Comparison of ENCODE assay signal across 9 cellular contexts in the genomic region with DNA sequence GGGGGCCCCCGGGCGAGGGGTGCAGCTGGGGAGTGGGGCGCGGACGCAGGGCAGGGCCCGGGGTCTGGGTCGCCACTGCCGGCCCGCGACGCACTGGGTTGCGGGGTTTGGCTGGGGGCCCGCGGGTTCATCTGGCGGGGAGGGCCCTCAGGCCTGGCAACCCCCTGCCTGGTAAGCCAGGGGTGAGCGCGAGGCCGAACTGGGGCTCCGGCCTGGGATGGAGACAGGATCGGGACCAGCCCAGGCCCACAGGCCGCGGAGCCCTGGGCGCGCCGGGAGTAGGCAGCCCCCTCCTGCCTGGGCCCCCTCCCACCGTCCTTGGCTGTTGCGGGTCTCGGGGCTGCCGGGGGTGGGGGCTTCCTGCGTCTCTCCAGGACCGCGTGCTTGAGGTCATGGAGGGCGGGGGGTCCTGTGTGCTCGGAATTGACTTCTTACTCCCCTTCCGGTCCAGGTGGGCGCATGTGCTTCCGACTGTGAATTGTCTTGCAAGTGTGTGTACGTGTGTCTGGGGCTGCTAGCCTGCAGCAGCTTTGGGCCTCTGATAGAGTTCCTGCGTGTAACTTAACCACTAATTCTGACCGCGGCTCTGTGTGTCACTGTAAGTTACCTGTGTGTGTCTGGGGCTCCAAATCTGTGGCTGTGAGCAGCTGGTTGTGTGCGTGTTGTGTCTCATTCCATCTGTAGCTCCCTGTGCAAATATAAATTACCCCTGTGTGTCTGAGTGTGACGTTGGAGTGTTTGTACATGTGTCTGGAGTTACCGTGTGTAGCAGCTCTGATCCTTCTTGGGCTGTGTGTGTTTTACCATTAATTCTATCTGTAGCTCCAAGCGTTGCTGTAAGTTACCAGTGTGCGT. TPM values are rescaled to one million over a fixed set of nuclear protein-coding genes. Genes with fewer than 3 reads are reported as not detected.
DNase-seq lines count a peak whose midpoint lies in the region; ATAC-seq and TF ChIP-seq lines count a peak whose summit lies in the region.
"Had no signal": no experiment of that assay in that cellular context is flagged by ENCODE, and none has a peak within 500 bp of the region (broad histone marks: within the 10 kb centered on the region; RNA-seq: fewer than 3 reads in every experiment).

No MANE protein-coding gene starts in this region.

- TF ChIP-seq RAD21 in Ishikawa (IDR thresholded peaks at IDR 0.05; ENCODE audit: low read depth), result no peak

- no peaks in the 10 kb centered on the region for H3K27me3 ChIP-seq in body of pancreas

- peak; percentile 39 to 78 (median 77) for TF ChIP-seq POLR2A in body of pancreas (IDR thresholded peaks at IDR 0.05)

- no peaks in the 10 kb centered on the region for H3K9me3 ChIP-seq in body of pancreas

- peaks cover 60% of the 10 kb centered on the region for H3K4me1 ChIP-seq in body of pancreas

- intact Hi-C loops in body of pancreas (cut with DNase I), result no loop called here

- 5 to 21% methylated on average over 12 to 42 of the region's 46 CpGs for WGBS in body of pancreas, 2 donors

- TF ChIP-seq EP300 in Ishikawa (IDR thresholded peaks at IDR 0.05; ENCODE audit: borderline replicate concordance), result no peak

- DNase-seq in GM12864 (ENCODE audit: low read depth) (no peak), T-helper 2 cell (peak in 4 of 5 experiments; percentile 37 to 89 (median 56)), body of pancreas (peak; percentile 41 to 67 (median 63)), iris pigment epithelial cell (ENCODE audit: low read depth) (peak; percentile 57), SKM-1 (lab: John Stamatoyannopoulos, UW; ENCODE audit: unreplicated experiment) (no peak)
- peak; percentile 49 to 55 for DNase-seq in stimulated activated CD4-positive, alpha-beta T cell treated with anti-CD3 and anti-CD28 coated beads, Interleukin-15, amount 100 ng/mL, for 48 hours (ENCODE audit: low read depth in 2 of 2)

- H3K27ac ChIP-seq in body of pancreas, result peak overlapping the region; percentile 92 to 97 (median 96)

- ATAC-seq in body of pancreas, result peak; percentile 9
- ATAC-seq in HG03108 (IDR thresholded peaks at IDR 0.05; ENCODE audit: unreplicated experiment), result no peak

- TF ChIP-seq CTCF in GM12864 (IDR thresholded peaks at IDR 0.05; ENCODE audit: low read depth, low read length, missing control alignments), result no peak
- TF ChIP-seq CTCF in body of pancreas (IDR thresholded peaks at IDR 0.05), result no peak

- H3K4me3 ChIP-seq in GM12864 (ENCODE audit: low read depth, low read length) (peak overlapping the region; percentile 66), body of pancreas (peak overlapping the region; percentile 26 to 66)

- no peaks in the 10 kb centered on the region for H3K36me3 ChIP-seq in body of pancreas (replicated peaks in 1 of 2; ENCODE audit: insufficient read depth in 1 of 2, low read depth in 2 of 2)

TF ChIP-seq in Ishikawa, 13 proteins besides CTCF, POLR2A, EP300 and RAD21:
- peak; percentile 43; the same call in 1 of the 2 replicates for TF ChIP-seq ZBTB7A (IDR thresholded peaks at IDR 0.05; ENCODE audit: low read depth)
- TF ChIP-seq EGR1 (IDR thresholded peaks at IDR 0.05), result no peak
- TF ChIP-seq MAX (IDR thresholded peaks at IDR 0.05), result 0 out of 2 replicates have a peak, but pooled peaks have one; percentile 24
- TF ChIP-seq, protein P1, sequence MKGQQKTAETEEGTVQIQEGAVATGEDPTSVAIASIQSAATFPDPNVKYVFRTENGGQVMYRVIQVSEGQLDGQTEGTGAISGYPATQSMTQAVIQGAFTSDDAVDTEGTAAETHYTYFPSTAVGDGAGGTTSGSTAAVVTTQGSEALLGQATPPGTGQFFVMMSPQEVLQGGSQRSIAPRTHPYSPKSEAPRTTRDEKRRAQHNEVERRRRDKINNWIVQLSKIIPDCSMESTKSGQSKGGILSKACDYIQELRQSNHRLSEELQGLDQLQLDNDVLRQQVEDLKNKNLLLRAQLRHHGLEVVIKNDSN (IDR thresholded peaks at IDR 0.05), result no peak
- TF ChIP-seq TAF1 (IDR thresholded peaks at IDR 0.05; ENCODE audit: low read depth), result 0 out of 2 replicates have a peak, but pooled peaks have one; percentile 21
- no peak for TF ChIP-seq TEAD4 (IDR thresholded peaks at IDR 0.05)
- no peak for TF ChIP-seq CREB1 (IDR thresholded peaks at IDR 0.05; ENCODE audit: low read depth)
- TF ChIP-seq YY1 (IDR thresholded peaks at IDR 0.05; ENCODE audit: low read depth), result no peak
- no peak for TF ChIP-seq TCF12 (IDR thresholded peaks at IDR 0.05; ENCODE audit: low read depth)
- TF ChIP-seq, protein P2, sequence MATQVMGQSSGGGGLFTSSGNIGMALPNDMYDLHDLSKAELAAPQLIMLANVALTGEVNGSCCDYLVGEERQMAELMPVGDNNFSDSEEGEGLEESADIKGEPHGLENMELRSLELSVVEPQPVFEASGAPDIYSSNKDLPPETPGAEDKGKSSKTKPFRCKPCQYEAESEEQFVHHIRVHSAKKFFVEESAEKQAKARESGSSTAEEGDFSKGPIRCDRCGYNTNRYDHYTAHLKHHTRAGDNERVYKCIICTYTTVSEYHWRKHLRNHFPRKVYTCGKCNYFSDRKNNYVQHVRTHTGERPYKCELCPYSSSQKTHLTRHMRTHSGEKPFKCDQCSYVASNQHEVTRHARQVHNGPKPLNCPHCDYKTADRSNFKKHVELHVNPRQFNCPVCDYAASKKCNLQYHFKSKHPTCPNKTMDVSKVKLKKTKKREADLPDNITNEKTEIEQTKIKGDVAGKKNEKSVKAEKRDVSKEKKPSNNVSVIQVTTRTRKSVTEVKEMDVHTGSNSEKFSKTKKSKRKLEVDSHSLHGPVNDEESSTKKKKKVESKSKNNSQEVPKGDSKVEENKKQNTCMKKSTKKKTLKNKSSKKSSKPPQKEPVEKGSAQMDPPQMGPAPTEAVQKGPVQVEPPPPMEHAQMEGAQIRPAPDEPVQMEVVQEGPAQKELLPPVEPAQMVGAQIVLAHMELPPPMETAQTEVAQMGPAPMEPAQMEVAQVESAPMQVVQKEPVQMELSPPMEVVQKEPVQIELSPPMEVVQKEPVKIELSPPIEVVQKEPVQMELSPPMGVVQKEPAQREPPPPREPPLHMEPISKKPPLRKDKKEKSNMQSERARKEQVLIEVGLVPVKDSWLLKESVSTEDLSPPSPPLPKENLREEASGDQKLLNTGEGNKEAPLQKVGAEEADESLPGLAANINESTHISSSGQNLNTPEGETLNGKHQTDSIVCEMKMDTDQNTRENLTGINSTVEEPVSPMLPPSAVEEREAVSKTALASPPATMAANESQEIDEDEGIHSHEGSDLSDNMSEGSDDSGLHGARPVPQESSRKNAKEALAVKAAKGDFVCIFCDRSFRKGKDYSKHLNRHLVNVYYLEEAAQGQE (IDR thresholded peaks at IDR 0.05; ENCODE audit: low read depth), result no peak
TF ChIP-seq in Ishikawa: peak in this region for 3.

RNA-seq across cellular contexts. Expression of gene GRAMD1A, which starts 0.8 kb away (rescaled TPM):
- total RNA-seq in body of pancreas, result 10 to 100 TPM; 90.8 to 94.9 TPM

RNA-seq across cellular contexts. Expression of gene SCN1B, which starts 29.4 kb away (rescaled TPM):
- 10 to 100 TPM in 1 of 2 donors, 1 to 10 TPM in 1; 2.3 to 23.6 TPM for total RNA-seq in body of pancreas

RNA-seq across cellular contexts. Expression of gene ZNF792, which starts 36.8 kb away (rescaled TPM):
- total RNA-seq in body of pancreas, result 1 to 10 TPM; 4.0 to 7.0 TPM

RNA-seq across cellular contexts. Expression of gene HPN, which starts 40.6 kb away (rescaled TPM):
- 100 to 1,000 TPM; 135 to 289 TPM for total RNA-seq in body of pancreas
- total RNA-seq: pulmonary artery endothelial cell had no signal

Comparison
In these comparisons a context has a peak if more than half of its experiments do, and no peak if none do; other contexts are left out.
1. DNase-seq: peak in T-helper 2 cell (4 of 5), body of pancreas (4 of 4), iris pigment epithelial cell (single experiment) and stimulated activated CD4-positive, alpha-beta T cell treated with anti-CD3 and anti-CD28 coated beads, Interleukin-15, amount 100 ng/mL, for 48 hours (2 of 2); none in GM12864 (single experiment) and SKM-1 (single experiment).